ENCODE assay signal across 1 cellular context in the genomic region with DNA sequence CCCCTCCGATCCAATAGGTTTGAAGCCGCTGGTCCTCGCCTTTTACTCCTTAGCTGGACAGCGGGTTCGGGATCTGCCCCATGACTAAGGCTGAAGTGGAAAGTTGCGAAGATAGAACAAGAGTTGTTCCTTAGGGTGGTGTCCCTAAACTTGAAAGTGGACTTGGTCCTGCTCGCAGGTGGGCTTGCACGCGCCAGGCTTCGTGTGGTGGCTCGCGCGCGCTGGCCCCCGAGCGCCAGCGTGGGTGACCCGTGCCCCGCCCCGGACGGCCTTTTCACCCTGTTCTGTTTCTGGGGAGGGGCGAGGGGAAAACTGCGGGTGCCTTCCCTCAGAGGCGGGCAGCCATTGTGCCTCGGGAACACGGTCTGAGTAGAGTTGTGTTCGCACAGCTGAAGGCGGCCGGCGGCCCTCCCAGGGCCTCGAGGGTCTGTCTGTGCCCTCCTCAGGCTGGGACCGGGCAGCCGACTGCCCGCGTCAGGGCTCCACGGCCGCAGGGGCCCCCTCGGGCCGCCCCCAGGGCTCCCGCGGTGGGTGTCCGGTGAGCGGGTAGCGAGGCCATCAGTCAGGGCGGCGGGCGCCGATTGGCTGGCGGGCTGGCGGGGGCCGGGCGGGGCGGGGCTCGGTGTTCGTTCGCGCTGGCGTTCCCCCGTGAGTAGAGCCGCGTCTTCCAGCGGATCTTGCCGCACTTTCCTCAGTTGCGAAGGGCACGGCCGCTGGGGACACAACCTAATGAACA.
TF ChIP-seq lines count a peak whose summit lies in the region.

No MANE protein-coding gene starts in this region.

TF ChIP-seq in H1, 55 proteins besides CTCF, POLR2A, EP300 and RAD21:
- TF ChIP-seq RXRA (IDR thresholded peaks at IDR 0.05; ENCODE audit: insufficient read depth, low read depth, low read length) = no peak
- TF ChIP-seq SP1 (IDR thresholded peaks at IDR 0.05; ENCODE audit: low read depth, low read length) = no peak
- peak; percentile 40 for TF ChIP-seq POLR2AphosphoS5 (IDR thresholded peaks at IDR 0.05; ENCODE audit: low read depth, low read length)
- peak; percentile 86 for TF ChIP-seq TAF1 (IDR thresholded peaks at IDR 0.05; ENCODE audit: low read depth, low read length)
- TF ChIP-seq SRF (IDR thresholded peaks at IDR 0.05; ENCODE audit: low read depth, low read length) = no peak
- no peak for TF ChIP-seq FOSL1 (IDR thresholded peaks at IDR 0.05; ENCODE audit: insufficient read depth, low read depth, low read length)
- TF ChIP-seq ASH2L (IDR thresholded peaks at IDR 0.05; ENCODE audit: low read length) = peak; percentile 77
- TF ChIP-seq TCF12 (IDR thresholded peaks at IDR 0.05; ENCODE audit: low read depth, low read length) = no peak
- TF ChIP-seq YY1 (IDR thresholded peaks at IDR 0.05; ENCODE audit: low read depth, low read length) = peak; percentile 85
- TF ChIP-seq PHF8 (conservative IDR thresholded peaks at IDR 0.05; ENCODE audit: low read depth, low read length) = peak; percentile 79
- no peak for TF ChIP-seq SAP30 (IDR thresholded peaks at IDR 0.05; ENCODE audit: insufficient read depth, insufficient replicate concordance, low read length)
- TF ChIP-seq CHD2 (IDR thresholded peaks at IDR 0.05; ENCODE audit: low read length) = no peak
- TF ChIP-seq KDM5A (IDR thresholded peaks at IDR 0.05; ENCODE audit: low read length) = no peak
- TF ChIP-seq RBBP5 (IDR thresholded peaks at IDR 0.05; ENCODE audit: borderline replicate concordance, low read depth, low read length) = peak; percentile 85
- TF ChIP-seq CREB1 (IDR thresholded peaks at IDR 0.05) = no peak
- TF ChIP-seq TAF7 (optimal IDR thresholded peaks at IDR 0.05; ENCODE audit: borderline replicate concordance, low read depth, low read length) = peak; percentile 61
- TF ChIP-seq KDM4A (IDR thresholded peaks at IDR 0.05; ENCODE audit: low read depth, low read length, severe bottlenecking) = peak; percentile 78
- TF ChIP-seq TBP (IDR thresholded peaks at IDR 0.05; ENCODE audit: low read depth, low read length) = no peak
TF ChIP-seq in H1: peak in this region for 8.
